Comparison of ENCODE assay signal across 1 cellular context in the genomic region with DNA sequence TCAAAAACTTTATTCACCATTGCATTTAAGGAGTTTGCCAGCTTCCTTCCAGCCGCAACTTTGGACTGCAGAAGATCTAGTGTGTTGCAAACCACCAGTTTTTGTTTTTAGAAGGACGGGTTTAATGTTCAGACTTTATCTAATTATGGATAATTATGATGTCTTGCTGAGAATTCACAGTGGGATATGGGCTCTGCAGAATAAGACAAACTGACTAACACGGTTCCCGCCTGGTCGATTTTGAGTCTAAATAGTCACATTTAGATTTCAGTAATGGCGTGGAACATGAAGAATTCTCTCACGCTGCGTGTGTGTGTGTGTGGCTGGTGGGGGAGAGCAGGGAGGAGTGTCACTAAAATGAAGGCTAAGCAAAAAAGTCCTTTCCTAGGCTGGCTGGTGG.
TF ChIP-seq lines count a peak whose summit lies in the region.

No MANE protein-coding gene starts in this region.

TF ChIP-seq in IMR-90, 13 proteins besides CTCF, POLR2A, EP300 and RAD21:
- TF ChIP-seq MXI1 (IDR thresholded peaks at IDR 0.05; ENCODE audit: borderline replicate concordance, low read depth, low read length), result no peak
- no peak for TF ChIP-seq MAZ (IDR thresholded peaks at IDR 0.05; ENCODE audit: borderline replicate concordance, low read depth, low read length)
- no peak for TF ChIP-seq BHLHE40 (IDR thresholded peaks at IDR 0.05; ENCODE audit: low read depth, low read length)
- TF ChIP-seq USF2 (IDR thresholded peaks at IDR 0.05; ENCODE audit: low read depth, low read length), result no peak
- TF ChIP-seq RCOR1 (IDR thresholded peaks at IDR 0.05; ENCODE audit: insufficient replicate concordance, low read length), result no peak
- TF ChIP-seq CEBPB (IDR thresholded peaks at IDR 0.05; ENCODE audit: low read depth, low read length), result no peak
- TF ChIP-seq RFX5 (IDR thresholded peaks at IDR 0.05; ENCODE audit: low read depth, low read length), result no peak
- TF ChIP-seq MAFK (IDR thresholded peaks at IDR 0.05; ENCODE audit: low read depth, low read length), result no peak
- TF ChIP-seq ELK1 (IDR thresholded peaks at IDR 0.05; ENCODE audit: borderline replicate concordance, low read depth, low read length), result no peak
- no peak for TF ChIP-seq SMC3 (IDR thresholded peaks at IDR 0.05; ENCODE audit: low read depth, low read length)
- no peak for TF ChIP-seq FOS (IDR thresholded peaks at IDR 0.05; ENCODE audit: low read depth, low read length)
